9 cellular contexts compared by ENCODE assay signal in genomic region chr7:106071356-106071998, GRCh38. TPM values are rescaled to one million over a fixed set of nuclear protein-coding genes. Genes with fewer than 3 reads are reported as not detected.
DNase-seq lines count a peak whose midpoint lies in the region; ATAC-seq and TF ChIP-seq lines count a peak whose summit lies in the region.
"Had no signal": no experiment of that assay in that cellular context is flagged by ENCODE, and none has a peak within 500 bp of the region (broad histone marks: within the 10 kb centered on the region; RNA-seq: fewer than 3 reads in every experiment).

No MANE protein-coding gene starts in this region.

- TF ChIP-seq POLR2A in ovary (IDR thresholded peaks at IDR 0.05), result no peak

- DNase-seq in GM12865 (ENCODE audit: low read depth) (peak; percentile 94), Kasumi-1 (lab: John Stamatoyannopoulos, UW) (peak; percentile 100), germinal center (ENCODE audit: low spot score) (peak; percentile 84), ovary (no peak), retina (no peak)
- DNase-seq in activated CD4-positive, alpha-beta T cell treated with anti-CD3 and anti-CD28 coated beads, Interleukin-2, amount 10 ng/mL, durations not matched to agents 7 days and 5 days, result peak; percentile 64
- DNase-seq in stimulated activated CD4-positive, alpha-beta T cell treated with anti-CD3 and anti-CD28 coated beads, Interleukin-12 subunit alpha, Interleukin-12 subunit beta, amount 100 ng/mL, for 4 hours, result peak; percentile 11

- H3K4me1 ChIP-seq in ovary (ENCODE audit: insufficient read depth), result no peaks in the 10 kb centered on the region
- H3K4me1 ChIP-seq: SJSA1 had no signal

- H3K36me3 ChIP-seq in ovary, result no peaks in the 10 kb centered on the region
- H3K36me3 ChIP-seq: SJSA1 had no signal

- TF ChIP-seq CTCF in GM12865 (IDR thresholded peaks at IDR 0.05; ENCODE audit: insufficient read depth, low read depth, low read length, missing control alignments) (no peak), ovary (IDR thresholded peaks at IDR 0.05) (no peak)

- POLR2A ChIA-PET in activated CD4-positive, alpha-beta T cell treated with anti-CD3 and anti-CD28 coated beads, Interleukin-2, amount 10 ng/mL, durations not matched to agents 7 days and 5 days (lab: Charles Lee), result interaction anchor here (0.9 to 2.2 kb wide), 2 partner anchors 29 to 41 kb away, joined by 5 to 7 read pairs; partner anchors contain the start of gene SYPL1

- H3K4me1 Mint-ChIP-seq in activated CD4-positive, alpha-beta T cell treated with anti-CD3 and anti-CD28 coated beads, Interleukin-2, amount 10 ng/mL, durations not matched to agents 7 days and 5 days, result peaks cover 62% of the 10 kb centered on the region

- H3K9me3 Mint-ChIP-seq in activated CD4-positive, alpha-beta T cell treated with anti-CD3 and anti-CD28 coated beads, Interleukin-2, amount 10 ng/mL, durations not matched to agents 7 days and 5 days, result no peaks in the 10 kb centered on the region

- peaks cover 9% of the 10 kb centered on the region for H3K36me3 Mint-ChIP-seq in activated CD4-positive, alpha-beta T cell treated with anti-CD3 and anti-CD28 coated beads, Interleukin-2, amount 10 ng/mL, durations not matched to agents 7 days and 5 days (ENCODE audit: low read depth)

- H3K4me3 ChIP-seq in GM12865 (ENCODE audit: low read depth, low read length) (peak overlapping the region; percentile 43), ovary (no peak overlapping the region)
- H3K4me3 ChIP-seq: SJSA1 had no signal

- no peaks in the 10 kb centered on the region for H3K27me3 ChIP-seq in ovary
- H3K27me3 ChIP-seq: SJSA1 had no signal

- ATAC-seq in GM21717 (IDR thresholded peaks at IDR 0.05; ENCODE audit: unreplicated experiment), result peak; percentile 96

- WGBS in ovary, 3 donors, result 88 to 94% (median 90%) methylated on average over 9 of the region's 9 CpGs

- H3K27ac ChIP-seq in ovary, result no peak overlapping the region
- H3K27ac ChIP-seq: SJSA1 had no signal

- H3K27me3 Mint-ChIP-seq in activated CD4-positive, alpha-beta T cell treated with anti-CD3 and anti-CD28 coated beads, Interleukin-2, amount 10 ng/mL, durations not matched to agents 7 days and 5 days, result no peaks in the 10 kb centered on the region

- CTCF ChIA-PET in activated CD4-positive, alpha-beta T cell treated with anti-CD3 and anti-CD28 coated beads, Interleukin-2, amount 10 ng/mL, durations not matched to agents 7 days and 5 days (lab: Charles Lee), result interaction anchor here (0.5 to 5.7 kb wide), 12 partner anchors 10 to 1105 kb away, joined by 3 to 27 read pairs (median 4); partner anchors contain the start of gene SYPL1

- no peaks in the 10 kb centered on the region for H3K9me3 ChIP-seq in ovary
- H3K9me3 ChIP-seq: SJSA1 had no signal

- no peak for TF ChIP-seq EP300 in ovary (IDR thresholded peaks at IDR 0.05)

- peak overlapping the region; percentile 70 for H3K4me3 Mint-ChIP-seq in activated CD4-positive, alpha-beta T cell treated with anti-CD3 and anti-CD28 coated beads, Interleukin-2, amount 10 ng/mL, durations not matched to agents 7 days and 5 days

- intact Hi-C loops in ovary (cut with DNase I), result no loop called here

- peak overlapping the region; percentile 98 for H3K27ac Mint-ChIP-seq in activated CD4-positive, alpha-beta T cell treated with anti-CD3 and anti-CD28 coated beads, Interleukin-2, amount 10 ng/mL, durations not matched to agents 7 days and 5 days

RNA-seq across cellular contexts. Expression of gene SYPL1, which starts 40.6 kb away (rescaled TPM):
- total RNA-seq in activated CD4-positive, alpha-beta T cell treated with anti-CD3 and anti-CD28 coated beads, Interleukin-2, amount 10 ng/mL, durations not matched to agents 7 days and 5 days, result 10 to 100 TPM; 36.7 to 40.3 TPM
- total RNA-seq in ovary, result 100 to 1,000 TPM in 1 of 7 donors, 10 to 100 TPM in 6; 71.5 to 107 (median 83.5) TPM
- 100 to 1,000 TPM in 1 of 2 donors, 10 to 100 TPM in 1; 73.8 to 127 TPM for polyA plus RNA-seq in ovary

Comparison
In these comparisons a context has a peak if more than half of its experiments do, and no peak if none do; other contexts are left out.
1. DNase-seq: peak in GM12865 (single experiment), Kasumi-1 (2 of 2), activated CD4-positive, alpha-beta T cell treated with anti-CD3 and anti-CD28 coated beads, Interleukin-2, amount 10 ng/mL, durations not matched to agents 7 days and 5 days (single experiment), germinal center (single experiment) and stimulated activated CD4-positive, alpha-beta T cell treated with anti-CD3 and anti-CD28 coated beads, Interleukin-12 subunit alpha, Interleukin-12 subunit beta, amount 100 ng/mL, for 4 hours (single experiment); none in ovary (0 of 5) and retina (single experiment).